Comparison of ENCODE assay signal across 12 cellular contexts in the genomic region with DNA sequence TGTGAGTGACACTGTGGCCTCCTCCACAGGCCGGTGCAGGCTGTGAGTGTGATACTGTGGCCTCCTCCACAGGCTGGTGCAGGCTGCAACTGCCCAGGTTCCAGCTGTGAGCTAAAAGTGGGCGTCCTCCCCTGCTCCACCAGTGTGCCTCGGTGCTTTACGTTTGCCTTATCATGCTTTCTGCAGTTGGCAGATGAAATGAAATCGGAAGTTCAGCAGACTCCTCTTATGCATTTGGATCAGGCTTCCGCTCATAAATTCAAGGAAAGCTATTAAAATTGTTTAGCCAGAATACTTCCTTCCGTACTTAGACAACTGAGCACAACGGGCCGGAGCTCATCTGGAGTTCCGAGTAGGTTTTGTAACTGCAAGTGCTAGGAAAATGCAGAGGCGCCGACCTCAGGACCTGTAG. TPM values are rescaled to one million over a fixed set of nuclear protein-coding genes. Genes with fewer than 3 reads are reported as not detected.
DNase-seq lines count a peak whose midpoint lies in the region; ATAC-seq and TF ChIP-seq lines count a peak whose summit lies in the region.
"Had no signal": no experiment of that assay in that cellular context is flagged by ENCODE, and none has a peak within 500 bp of the region (broad histone marks: within the 10 kb centered on the region; RNA-seq: fewer than 3 reads in every experiment).

No MANE protein-coding gene starts in this region.

- DNase-seq in DMS153 (lab: John Stamatoyannopoulos, UW) (peak; percentile 13), DMS153 treated with DMSO at 0.1 percent for 48 hours (lab: John Stamatoyannopoulos, UW; ENCODE audit: unreplicated experiment) (no peak), SJCRH30 (no peak), epithelial cell of esophagus (ENCODE audit: low read depth) (peak; percentile 1), putamen (ENCODE audit: low spot score) (peak; percentile 39), AG08396 (ENCODE audit: low spot score) (no peak)
- DNase-seq: 8988T; activated naive CD8-positive, alpha-beta T cell treated with anti-CD3 and anti-CD28 coated beads, Interleukin-2, amount 10 ng/mL, durations not matched to agents 7 days and 5 days; hippocampal formation; KBM-7 had no signal

- no peaks in the 10 kb centered on the region for H3K9me3 ChIP-seq in SJCRH30 (replicated peaks)

- no peak for TF ChIP-seq CTCF in epithelial cell of esophagus (IDR thresholded peaks at IDR 0.05; ENCODE audit: insufficient read depth, low read depth, low read length, missing control alignments)

- no peaks in the 10 kb centered on the region for H3K27me3 ChIP-seq in SJCRH30

- peak overlapping the region; percentile 47 for H3K4me3 ChIP-seq in SJCRH30
- no peak overlapping the region for H3K4me3 ChIP-seq in epithelial cell of esophagus (ENCODE audit: low read length)

- no peaks in the 10 kb centered on the region for H3K4me1 ChIP-seq in SJCRH30

- H3K27ac ChIP-seq in SJCRH30: no peak overlapping the region

- ATAC-seq in GM18867 (IDR thresholded peaks at IDR 0.05; ENCODE audit: unreplicated experiment) (no peak), GM21528 (IDR thresholded peaks at IDR 0.05; ENCODE audit: low FRiP score, unreplicated experiment) (no peak)

- H3K36me3 ChIP-seq in SJCRH30: no peaks in the 10 kb centered on the region

RNA-seq across cellular contexts. Expression of a gene that starts 12.0 kb away (rescaled TPM):
- total RNA-seq in SJCRH30 (2014; rRNA removed; shearing (Covaris generic)): 4.3 and 4.6 TPM in 2 replicates

RNA-seq across cellular contexts. Expression of a gene that starts 23.9 kb away (rescaled TPM):
- total RNA-seq in SJCRH30 (2014; rRNA removed; shearing (Covaris generic)): not detected in 2 replicates

Comparison
In these comparisons a context has a peak if more than half of its experiments do, and no peak if none do; other contexts are left out.
1. DNase-seq: peak in DMS153 (single experiment), epithelial cell of esophagus (single experiment) and putamen (single experiment); none in DMS153 treated with DMSO at 0.1 percent for 48 hours (single experiment), SJCRH30 (0 of 2) and AG08396 (single experiment).